17 cellular contexts compared by ENCODE assay signal in the genomic region with DNA sequence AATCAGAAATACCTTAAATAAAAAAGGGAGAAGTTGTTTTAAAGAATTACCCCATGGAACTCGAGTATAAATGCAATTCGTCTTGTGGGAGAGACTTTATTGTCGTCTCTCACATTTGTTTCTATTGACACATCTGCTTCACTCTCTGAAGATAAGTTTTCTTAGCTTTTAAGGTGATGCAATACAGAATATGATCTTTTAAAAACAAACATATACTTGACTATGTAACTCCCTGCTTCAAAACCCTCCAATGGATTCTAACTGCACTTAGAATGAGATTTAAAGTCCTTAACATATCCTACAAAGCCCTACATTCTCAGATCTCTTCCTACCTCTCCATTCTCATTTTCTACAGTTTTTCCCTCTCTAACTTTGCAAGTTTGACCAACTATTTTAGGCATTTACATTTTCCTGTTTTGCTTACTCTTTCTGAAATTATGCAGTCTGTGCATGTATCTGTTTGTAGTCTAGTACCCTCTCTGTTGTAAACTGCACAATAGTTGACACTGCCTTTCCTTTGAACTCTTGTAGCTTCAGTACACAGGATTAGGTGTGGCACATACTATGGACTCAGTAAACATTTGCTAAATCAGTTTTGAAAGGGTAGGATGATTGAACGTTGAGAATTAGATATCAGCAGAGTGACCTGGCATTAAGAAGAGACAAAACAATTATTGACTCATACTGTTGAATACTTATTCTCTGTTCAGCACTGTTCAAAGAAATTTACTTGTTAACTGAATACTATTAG. TPM values are rescaled to one million over a fixed set of nuclear protein-coding genes. Genes with fewer than 3 reads are reported as not detected.
DNase-seq lines count a peak whose midpoint lies in the region; ATAC-seq and TF ChIP-seq lines count a peak whose summit lies in the region.
"Had no signal": no experiment of that assay in that cellular context is flagged by ENCODE, and none has a peak within 500 bp of the region (broad histone marks: within the 10 kb centered on the region; RNA-seq: fewer than 3 reads in every experiment).

No MANE protein-coding gene starts in this region.

- H3K27ac Mint-ChIP-seq in Calu3 (ENCODE audit: unreplicated experiment), result peak overlapping the region; percentile 60

- CTCF ChIA-PET in Calu3 (lab: Charles Lee), result no interaction called here

- no peak overlapping the region for H3K4me2 ChIP-seq in MM.1S (ENCODE audit: low read depth, low read length)

- H3F3A ChIP-seq in MM.1S (ENCODE audit: insufficient read depth, low read length), result no peaks in the 10 kb centered on the region

- no peaks in the 10 kb centered on the region for H3K79me2 ChIP-seq in MM.1S (ENCODE audit: low read length)

- H3K27ac ChIP-seq in MM.1S (ENCODE audit: low read length) (no peak overlapping the region), right cardiac atrium (ENCODE audit: low read length) (no peak overlapping the region)
- H3K27ac ChIP-seq: HL-60 had no signal

- H3K27me3 ChIP-seq in MM.1S (replicated peaks; ENCODE audit: insufficient read depth, low read length), result no peaks in the 10 kb centered on the region
- H3K27me3 ChIP-seq in right cardiac atrium (ENCODE audit: control insufficient read depth, insufficient read depth), result no peaks in the 10 kb centered on the region

- H3K9me3 ChIP-seq in MM.1S (replicated peaks; ENCODE audit: insufficient read depth, low read length) (no peaks in the 10 kb centered on the region), right cardiac atrium (ENCODE audit: control insufficient read depth, low read length) (no peaks in the 10 kb centered on the region)

- H3K4me3 ChIP-seq in choroid plexus epithelial cell (ENCODE audit: low read depth, low read length) (no peak overlapping the region), MM.1S (ENCODE audit: low read length) (no peak overlapping the region), right cardiac atrium (ENCODE audit: low read length) (no peak overlapping the region)

- H3K36me3 ChIP-seq in MM.1S (replicated peaks; ENCODE audit: insufficient read depth, low read length), result no peaks in the 10 kb centered on the region

- 37% methylated on average over 4 of the region's 4 CpGs for WGBS in right cardiac atrium

- H3K4me3 Mint-ChIP-seq in Calu3 (ENCODE audit: low read depth, unreplicated experiment), result peak overlapping the region; percentile 23

- no peak overlapping the region for H3K9ac ChIP-seq in MM.1S (ENCODE audit: low read length)

- peaks cover 28% of the 10 kb centered on the region for H3K4me1 Mint-ChIP-seq in Calu3 (ENCODE audit: low read depth, unreplicated experiment)

- TF ChIP-seq CTCF in Calu3 (IDR thresholded peaks at IDR 0.05; ENCODE audit: unreplicated experiment), result no peak
- TF ChIP-seq CTCF in choroid plexus epithelial cell (conservative IDR thresholded peaks at IDR 0.05; ENCODE audit: low read depth, low read length), result no peak
- no peak for TF ChIP-seq CTCF in MM.1S (IDR thresholded peaks at IDR 0.05; ENCODE audit: low read length)

- ATAC-seq in left colon (peak; percentile 58), right cardiac atrium (no peak)
- ATAC-seq: HCT116 had no signal

- no TSS peak for BruUV-seq in Calu3 (replicated peaks; lab: Mats Ljungman, UMichigan)

- peaks cover 3% of the 10 kb centered on the region for H3K9me3 Mint-ChIP-seq in Calu3 (ENCODE audit: low read depth, unreplicated experiment)

- no peak overlapping the region for H2AFZ ChIP-seq in MM.1S (ENCODE audit: low read length)

- no peaks in the 10 kb centered on the region for H3K36me3 Mint-ChIP-seq in Calu3 (ENCODE audit: insufficient read depth, unreplicated experiment)

- H3K9me2 ChIP-seq in MM.1S (replicated peaks; ENCODE audit: insufficient read depth, low read length), result no peaks in the 10 kb centered on the region

- intact Hi-C loops in Calu3 (cut with micrococcal nuclease; ENCODE audit: unreplicated experiment) (loop anchor here (5.0 kb wide), 1 partner anchor 207 kb away; a partner anchor contains a TSS), left colon (cut with DNase I, micrococcal nuclease) (no loop called here), right cardiac atrium (cut with DNase I) (no loop called here)

- H4K20me1 ChIP-seq in MM.1S (ENCODE audit: insufficient read depth, low read length), result no peaks in the 10 kb centered on the region

- DNase-seq in Calu3 (no peak), NCI-H748 (lab: John Stamatoyannopoulos, UW; ENCODE audit: unreplicated experiment) (peak; percentile 75), choroid plexus epithelial cell (ENCODE audit: low read depth) (peak; percentile 50), left colon (no peak), MM.1S (no peak), NCI-H524 (lab: John Stamatoyannopoulos, UW) (no peak), right cardiac atrium (no peak)
- no peak for DNase-seq in activated CD8-positive, alpha-beta memory T cell treated with anti-CD3 and anti-CD28 coated beads, Interleukin-2, amount 50 U/mL, for 48 hours
- DNase-seq: COR-L47, NCI-H1417 treated with DMSO at 0.1 percent for 48 hours, NCI-H2029, NCI-H69, SW 1271 had no signal

- no peaks in the 10 kb centered on the region for H3K27me3 Mint-ChIP-seq in Calu3 (ENCODE audit: unreplicated experiment)

- H3K4me1 ChIP-seq in MM.1S (ENCODE audit: low read length) (no peaks in the 10 kb centered on the region), right cardiac atrium (ENCODE audit: control insufficient read depth, insufficient read depth, low read length) (no peaks in the 10 kb centered on the region)

RNA-seq across cellular contexts. Expression of a gene that starts 59.8 kb away (rescaled TPM):
- not detected in 2 replicates for total RNA-seq in Calu3 (2022)
- total RNA-seq in left colon, result under 1 TPM in 1 of 2 donors, not detected in 1; 0.14 TPM
- total RNA-seq in right cardiac atrium, result 1 to 10 TPM in 1 of 4 donors, under 1 TPM in 3; 0.11 to 2.7 (median 0.60) TPM
- polyA plus RNA-seq in right cardiac atrium, result 0.25 TPM
- total RNA-seq: LHCN-M2, SK-MEL-5 had no signal

Comparison
In these comparisons a context has a peak if more than half of its experiments do, and no peak if none do; other contexts are left out.
1. DNase-seq: peak in NCI-H748 (single experiment) and choroid plexus epithelial cell (single experiment); none in Calu3 (single experiment), left colon (0 of 2), MM.1S (single experiment), NCI-H524 (0 of 2), right cardiac atrium (0 of 3) and activated CD8-positive, alpha-beta memory T cell treated with anti-CD3 and anti-CD28 coated beads, Interleukin-2, amount 50 U/mL, for 48 hours (single experiment).